In the genomic region with DNA sequence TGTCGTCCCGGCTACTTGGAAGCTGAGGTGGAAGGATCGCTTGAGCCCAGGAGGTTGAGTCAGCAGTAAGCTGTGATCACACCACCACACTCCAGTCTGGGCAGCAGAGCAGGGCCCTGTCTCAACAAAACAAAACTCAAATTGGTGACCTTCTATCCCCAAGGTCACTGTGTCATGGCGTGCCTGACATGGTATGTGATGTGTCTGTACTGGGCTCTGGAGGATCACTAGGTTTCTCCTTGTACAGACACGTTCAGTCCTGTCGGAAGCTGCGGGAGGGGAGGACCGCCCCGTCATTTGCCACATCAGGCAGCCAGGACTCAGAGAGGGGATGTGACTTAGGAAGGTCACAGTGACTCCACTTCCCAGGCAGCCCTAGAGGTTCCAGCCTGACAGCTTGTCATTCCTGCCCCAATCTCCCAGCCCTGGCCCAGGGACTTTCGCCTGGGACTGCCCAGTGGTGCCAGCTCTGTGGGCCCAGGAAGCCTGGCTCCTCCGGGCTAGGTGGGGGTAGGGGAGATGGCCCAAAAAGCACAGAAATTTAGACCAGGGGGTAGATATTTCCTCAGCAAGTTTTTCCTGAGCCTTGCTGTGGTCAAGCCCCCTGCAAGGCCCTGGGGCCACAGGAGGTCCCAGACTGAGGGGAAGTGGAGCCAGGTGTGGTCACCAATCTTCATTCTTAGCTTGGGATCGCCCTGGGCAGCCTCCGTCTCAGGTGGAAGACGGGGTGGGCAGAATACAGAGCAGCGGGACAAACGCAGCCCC, we compare ENCODE assay signal across 7 cellular contexts. TPM values are rescaled to one million over a fixed set of nuclear protein-coding genes. Genes with fewer than 3 reads are reported as not detected.
DNase-seq lines count a peak whose midpoint lies in the region; ATAC-seq, FAIRE-seq and TF ChIP-seq lines count a peak whose summit lies in the region.

No MANE protein-coding gene starts in this region.

- H3K4me2 ChIP-seq in mesenchymal stem cell (ENCODE audit: low read length, poor library complexity, severe bottlenecking), result no peak overlapping the region

- H3K9me3 ChIP-seq in esophagus (ENCODE audit: control insufficient read depth in 2 of 2, insufficient read depth in 1 of 2, low read depth in 1 of 2, low read length in 1 of 2), result no peaks in the 10 kb centered on the region
- H3K9me3 ChIP-seq in mesenchymal stem cell (ENCODE audit: control insufficient read depth, low read length), result no peaks in the 10 kb centered on the region
- H3K9me3 ChIP-seq in upper lobe of right lung, result no peaks in the 10 kb centered on the region

- peak overlapping the region; percentile 9 to 79 for H3K18ac ChIP-seq in mesenchymal stem cell (ENCODE audit: low read depth in 1 of 2, low read length in 2 of 2)

- H3K23ac ChIP-seq in mesenchymal stem cell (ENCODE audit: low read length in 2 of 2), result no peak overlapping the region

- DNase-seq in RCC 7860 (ENCODE audit: low spot score), result peak; percentile 63
- peak; percentile 83 for DNase-seq in mesenchymal stem cell
- DNase-seq in upper lobe of right lung, result no peak
- no peak for DNase-seq in RKO (ENCODE audit: low spot score)
- no peak for DNase-seq in NK-92 treated with Interleukin-12 subunit alpha and Interleukin-12 subunit beta, amount 100 ng/mL, for 24 hours (lab: John Stamatoyannopoulos, UW)

- ATAC-seq in upper lobe of right lung (no peak), HG02970 (IDR thresholded peaks at IDR 0.05; ENCODE audit: low FRiP score, unreplicated experiment) (no peak)

- H3K79me1 ChIP-seq in mesenchymal stem cell (replicated peaks; ENCODE audit: low read length, poor library complexity, severe bottlenecking), result peaks cover 19% of the 10 kb centered on the region

- no peak for TF ChIP-seq CTCF in upper lobe of right lung (IDR thresholded peaks at IDR 0.05)

- 46 to 58% methylated on average over 16 of the region's 16 CpGs for WGBS in esophagus, 2 donors
- WGBS in mesenchymal stem cell, result 57% methylated on average over 16 of the region's 16 CpGs

- peaks cover 8 to 16% of the 10 kb centered on the region in 2 donors for H3K36me3 ChIP-seq in esophagus (ENCODE audit: control insufficient read depth in 2 of 2, insufficient read depth in 2 of 2, low read length in 1 of 2)
- H3K36me3 ChIP-seq in mesenchymal stem cell (ENCODE audit: control insufficient read depth in 1 of 2, insufficient read depth in 2 of 2, low read depth in 1 of 2, low read length in 2 of 2), result peaks cover 31% of the 10 kb centered on the region in 2 experiments
- peaks cover 7% of the 10 kb centered on the region for H3K36me3 ChIP-seq in upper lobe of right lung

- peak overlapping the region; percentile 97 for H3K9ac ChIP-seq in mesenchymal stem cell (ENCODE audit: low read length)

- H4K8ac ChIP-seq in mesenchymal stem cell (ENCODE audit: low read length), result no peak overlapping the region

- peak overlapping the region; percentile 47 to 53 for H3K4ac ChIP-seq in mesenchymal stem cell (ENCODE audit: low read depth in 1 of 2, low read length in 2 of 2)

- intact Hi-C loops in upper lobe of right lung (cut with DNase I), result no loop called here

- H3K4me1 ChIP-seq in esophagus (ENCODE audit: control insufficient read depth in 2 of 2, insufficient read depth in 2 of 2, low read length in 1 of 2), result peaks cover 15 to 52% of the 10 kb centered on the region in 2 donors
- H3K4me1 ChIP-seq in mesenchymal stem cell (ENCODE audit: control insufficient read depth, insufficient read depth, low read depth, low read length), result peaks cover 66% of the 10 kb centered on the region
- peaks cover 81% of the 10 kb centered on the region for H3K4me1 ChIP-seq in upper lobe of right lung

- H3K27me3 ChIP-seq in esophagus (ENCODE audit: control insufficient read depth in 1 of 2, insufficient read depth in 2 of 2, low read length in 2 of 2) (no peaks in the 10 kb centered on the region), mesenchymal stem cell (ENCODE audit: control insufficient read depth in 1 of 2, insufficient read depth in 1 of 2, low read length in 2 of 2) (no peaks in the 10 kb centered on the region), upper lobe of right lung (no peaks in the 10 kb centered on the region)

- peak; percentile 60 for FAIRE-seq in RCC 7860 (lab: Jason Lieb, UNC)

- H2AFZ ChIP-seq in mesenchymal stem cell (ENCODE audit: low read depth, low read length), result no peak overlapping the region

- H2BK120ac ChIP-seq in mesenchymal stem cell (ENCODE audit: low read depth, low read length), result no peak overlapping the region

- no peak overlapping the region for H2BK5ac ChIP-seq in mesenchymal stem cell (ENCODE audit: low read depth, low read length, poor library complexity, severe bottlenecking)

- peak overlapping the region in 1 of 2 experiments; percentile 56 for H3K14ac ChIP-seq in mesenchymal stem cell (ENCODE audit: low read length in 2 of 2)

- H2BK12ac ChIP-seq in mesenchymal stem cell (ENCODE audit: low read length in 2 of 2), result peak overlapping the region; percentile 8 to 72

- H4K91ac ChIP-seq in mesenchymal stem cell (ENCODE audit: low read length), result peak overlapping the region; percentile 52

- H3K4me3 ChIP-seq in esophagus (ENCODE audit: low read depth in 1 of 2, low read length in 2 of 2), result peak overlapping the region; percentile 25 to 27
- peak overlapping the region in 1 of 2 experiments; percentile 99 for H3K4me3 ChIP-seq in mesenchymal stem cell (ENCODE audit: insufficient read depth in 1 of 2, low read depth in 1 of 2, low read length in 2 of 2)
- H3K4me3 ChIP-seq in upper lobe of right lung, result no peak overlapping the region

- H2BK15ac ChIP-seq in mesenchymal stem cell (ENCODE audit: low read depth, poor library complexity, severe bottlenecking), result peak overlapping the region; percentile 88

- H3K27ac ChIP-seq in esophagus (ENCODE audit: low read depth in 2 of 2, low read length in 1 of 2), result peak overlapping the region; percentile 97 to 98
- no peak overlapping the region for H3K27ac ChIP-seq in mesenchymal stem cell (ENCODE audit: low read length, poor library complexity, severe bottlenecking)
- peak overlapping the region; percentile 74 for H3K27ac ChIP-seq in upper lobe of right lung

- H2AK5ac ChIP-seq in mesenchymal stem cell (ENCODE audit: low read length, severe bottlenecking), result peak overlapping the region; percentile 30

RNA-seq across cellular contexts. Expression of gene TRIOBP, which starts 53.2 kb away (rescaled TPM):
- polyA plus RNA-seq in esophagus, result 10 to 100 TPM; 57.8 to 63.8 TPM
- 67.0 TPM for polyA plus RNA-seq in mesenchymal stem cell (2013, experiment 1 of 2)
- polyA plus RNA-seq in mesenchymal stem cell (2013, experiment 2 of 2), result 64.8 TPM
- 85.0 TPM for total RNA-seq in upper lobe of right lung

RNA-seq across cellular contexts. Expression of gene GCAT, which starts 57.7 kb away (rescaled TPM):
- polyA plus RNA-seq in esophagus, result 10 to 100 TPM; 20.1 to 31.8 TPM
- 10.7 TPM for polyA plus RNA-seq in mesenchymal stem cell (2013, experiment 1 of 2)
- 11.7 TPM for polyA plus RNA-seq in mesenchymal stem cell (2013, experiment 2 of 2)
- total RNA-seq in upper lobe of right lung, result 8.8 TPM

Comparison
In these comparisons a context has a peak if more than half of its experiments do, and no peak if none do; other contexts are left out.
1. DNase-seq: peak in RCC 7860 (single experiment) and mesenchymal stem cell (single experiment); none in upper lobe of right lung (single experiment), RKO (single experiment) and NK-92 treated with Interleukin-12 subunit alpha and Interleukin-12 subunit beta, amount 100 ng/mL, for 24 hours (single experiment).